ENCODE assay signal across 25 cellular contexts in the genomic region with DNA sequence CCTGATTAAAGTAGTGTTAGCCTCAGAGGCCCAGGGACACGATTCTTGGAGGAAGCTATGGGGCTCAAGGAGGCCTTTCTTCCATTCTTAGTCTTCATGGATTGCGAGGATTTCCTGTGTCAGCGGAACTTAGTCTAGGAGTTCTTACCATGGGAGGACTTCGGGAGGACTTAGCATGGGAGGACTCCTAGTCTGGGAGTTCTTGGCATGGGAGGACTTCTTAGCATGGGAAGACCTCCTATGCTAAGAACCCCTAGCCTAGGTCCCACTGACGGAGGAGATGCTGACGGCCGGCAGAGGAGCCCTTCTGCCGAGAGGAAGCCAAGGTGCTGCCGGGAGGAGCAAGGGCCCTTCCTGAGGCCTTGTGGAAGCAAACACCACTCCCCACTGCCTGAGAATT. TPM values are rescaled to one million over a fixed set of nuclear protein-coding genes. Genes with fewer than 3 reads are reported as not detected.
DNase-seq lines count a peak whose midpoint lies in the region; ATAC-seq and TF ChIP-seq lines count a peak whose summit lies in the region.
"Had no signal": no experiment of that assay in that cellular context is flagged by ENCODE, and none has a peak within 500 bp of the region (broad histone marks: within the 10 kb centered on the region; RNA-seq: fewer than 3 reads in every experiment).

No MANE protein-coding gene starts in this region.

- no peak overlapping the region for H3K4me3 Mint-ChIP-seq in activated CD4-positive, alpha-beta T cell treated with anti-CD3 and anti-CD28 coated beads, Interleukin-2, amount 10 ng/mL, durations not matched to agents 7 days and 5 days
- H3K4me3 Mint-ChIP-seq: activated naive CD8-positive, alpha-beta T cell treated with anti-CD3 and anti-CD28 coated beads, Interleukin-2, amount 50 U/mL, for 24 hours; activated T-helper 17 cell treated with anti-CD3 and anti-CD28 coated beads, Interleukin-2, amount 50 U/mL, for 72 hours; CD4-positive, alpha-beta memory T cell; naive thymus-derived CD4-positive, alpha-beta T cell had no signal

- H3K36me3 ChIP-seq in spleen, result peaks cover 0 to 48% (median 10%) of the 10 kb centered on the region in 6 donors

- intact Hi-C loops in spleen (cut with DNase I; ENCODE audit: low total_unique reads), result loop anchor here (10.0 kb wide), 1 partner anchor 324 kb away; no protein-coding TSS in a partner anchor

- no peak for TF ChIP-seq POLR2A in spleen (IDR thresholded peaks at IDR 0.05)

- H3K4me1 Mint-ChIP-seq in activated CD4-positive, alpha-beta T cell treated with anti-CD3 and anti-CD28 coated beads, Interleukin-2, amount 10 ng/mL, durations not matched to agents 7 days and 5 days, result peaks cover 32% of the 10 kb centered on the region
- H3K4me1 Mint-ChIP-seq: activated T-helper 17 cell treated with anti-CD3 and anti-CD28 coated beads, Interleukin-2, amount 50 U/mL, for 72 hours; CD4-positive, alpha-beta memory T cell had no signal

- no peak overlapping the region for H3K27ac Mint-ChIP-seq in activated CD4-positive, alpha-beta T cell treated with anti-CD3 and anti-CD28 coated beads, Interleukin-2, amount 10 ng/mL, durations not matched to agents 7 days and 5 days
- H3K27ac Mint-ChIP-seq: activated naive CD8-positive, alpha-beta T cell treated with anti-CD3 and anti-CD28 coated beads, Interleukin-2, amount 50 U/mL, for 24 hours; activated T-helper 17 cell treated with anti-CD3 and anti-CD28 coated beads, Interleukin-2, amount 50 U/mL, for 72 hours; CD4-positive, alpha-beta memory T cell had no signal

- H3K4me3 ChIP-seq in spleen, result no peak overlapping the region
- H3K4me3 ChIP-seq: heart left ventricle had no signal

- peaks cover 0 to 6% (median 0%) of the 10 kb centered on the region in 8 donors for H3K9me3 ChIP-seq in spleen
- H3K9me3 ChIP-seq: heart left ventricle had no signal

- CTCF ChIA-PET in activated CD4-positive, alpha-beta T cell treated with anti-CD3 and anti-CD28 coated beads, Interleukin-2, amount 10 ng/mL, durations not matched to agents 7 days and 5 days (lab: Charles Lee), result interaction anchor here (1.7 kb wide), 1 partner anchor 125 kb away, joined by 4 read pairs; no protein-coding TSS in a partner anchor

- no peaks in the 10 kb centered on the region for H3K27me3 ChIP-seq in spleen (replicated peaks in 1 of 7)
- H3K27me3 ChIP-seq: heart left ventricle had no signal

- no peaks in the 10 kb centered on the region for H3K27me3 Mint-ChIP-seq in activated CD4-positive, alpha-beta T cell treated with anti-CD3 and anti-CD28 coated beads, Interleukin-2, amount 10 ng/mL, durations not matched to agents 7 days and 5 days
- H3K27me3 Mint-ChIP-seq: activated T-helper 17 cell treated with anti-CD3 and anti-CD28 coated beads, Interleukin-2, amount 50 U/mL, for 72 hours had no signal

- no peak for TF ChIP-seq CTCF in C4-2B (conservative IDR thresholded peaks at IDR 0.05)
- no peak for TF ChIP-seq CTCF in spleen (IDR thresholded peaks at IDR 0.05 in 8 of 11, conservative IDR thresholded peaks at IDR 0.05 in 3 of 11)

- H3K27ac ChIP-seq in C4-2B (peak overlapping the region; percentile 75), epithelial cell of prostate (peak overlapping the region; percentile 94), spleen (peak overlapping the region in 5 of 8 donors; percentile 41 to 74 (median 61))

- WGBS in spleen, 5 donors, result 89 to 95% (median 91%) methylated on average over 9 of the region's 9 CpGs

- H3K4me1 ChIP-seq in spleen, result peaks cover 3 to 47% (median 11%) of the 10 kb centered on the region in 6 donors

- peaks cover 1% of the 10 kb centered on the region for H3K36me3 Mint-ChIP-seq in activated CD4-positive, alpha-beta T cell treated with anti-CD3 and anti-CD28 coated beads, Interleukin-2, amount 10 ng/mL, durations not matched to agents 7 days and 5 days (ENCODE audit: low read depth)
- H3K36me3 Mint-ChIP-seq: CD4-positive, alpha-beta memory T cell had no signal

- peak; percentile 12; the same call in 2 of the 3 replicates for ATAC-seq in SK-N-SH treated with all-trans-retinoic acid at 6 μM for 48 hours
- no peak for ATAC-seq in GM18520 (IDR thresholded peaks at IDR 0.05; ENCODE audit: unreplicated experiment)
- ATAC-seq: activated naive CD8-positive, alpha-beta T cell treated with anti-CD3 and anti-CD28 coated beads, Interleukin-2, amount 50 U/mL, for 24 hours; activated T-helper 17 cell treated with anti-CD3 and anti-CD28 coated beads, Interleukin-2, amount 50 U/mL, for 72 hours; naive thymus-derived CD4-positive, alpha-beta T cell had no signal

- DNase-seq in epithelial cell of prostate (ENCODE audit: low read depth, low spot score), result no peak
- no peak for DNase-seq in spleen
- no peak for DNase-seq in activated CD4-positive, alpha-beta T cell treated with anti-CD3 and anti-CD28 coated beads, Interleukin-2, amount 10 ng/mL, durations not matched to agents 7 days and 5 days
- DNase-seq in SHP77 treated with DMSO at 0.1 percent for 48 hours (lab: John Stamatoyannopoulos, UW), result no peak
- no peak for DNase-seq in COR-L47 (lab: John Stamatoyannopoulos, UW)
- DNase-seq: activated naive CD8-positive, alpha-beta T cell treated with anti-CD3 and anti-CD28 coated beads, Interleukin-2, amount 50 U/mL, for 24 hours; CD4-positive, alpha-beta memory T cell; central memory CD4-positive, alpha-beta T cell; effector CD8-positive, alpha-beta T cell; HCEC 1CT; KBM-7; MV-4-11; naive thymus-derived CD4-positive, alpha-beta T cell; small intestine; stimulated activated CD8-positive, alpha-beta memory T cell treated with anti-CD3 and anti-CD28 coated beads, Interleukin-4, amount 100 ng/mL, for 48 hours had no signal

- POLR2A ChIA-PET in activated CD4-positive, alpha-beta T cell treated with anti-CD3 and anti-CD28 coated beads, Interleukin-2, amount 10 ng/mL, durations not matched to agents 7 days and 5 days (lab: Charles Lee), result no interaction called here

- H3K9me3 Mint-ChIP-seq in activated CD4-positive, alpha-beta T cell treated with anti-CD3 and anti-CD28 coated beads, Interleukin-2, amount 10 ng/mL, durations not matched to agents 7 days and 5 days, result no peaks in the 10 kb centered on the region
- H3K9me3 Mint-ChIP-seq: activated naive CD8-positive, alpha-beta T cell treated with anti-CD3 and anti-CD28 coated beads, Interleukin-2, amount 50 U/mL, for 24 hours; activated T-helper 17 cell treated with anti-CD3 and anti-CD28 coated beads, Interleukin-2, amount 50 U/mL, for 72 hours had no signal

TF ChIP-seq in SK-N-SH treated with all-trans-retinoic acid at 6 μM for 48 hours, 23 proteins besides CTCF, POLR2A, EP300 and RAD21:
- no peak for TF ChIP-seq CSDC2 (CRISPR knock-in tag; IDR thresholded peaks at IDR 0.05)
- no peak for TF ChIP-seq TSHZ2 (CRISPR knock-in tag; IDR thresholded peaks at IDR 0.05)
TF ChIP-seq in SK-N-SH treated with all-trans-retinoic acid at 6 μM for 48 hours: peak in this region for 0.

RNA-seq across cellular contexts. Expression of gene LDHAL6B, which starts 35.6 kb away (rescaled TPM):
- total RNA-seq in spleen, result not detected
- under 1 TPM in 1 of 3 donors, not detected in 2; 0.06 TPM for polyA plus RNA-seq in spleen
- total RNA-seq in activated CD4-positive, alpha-beta T cell treated with anti-CD3 and anti-CD28 coated beads, Interleukin-2, amount 10 ng/mL, durations not matched to agents 7 days and 5 days, result not detected
- total RNA-seq: activated T-helper 17 cell treated with anti-CD3 and anti-CD28 coated beads, Interleukin-2, amount 50 U/mL, for 72 hours; CD4-positive, alpha-beta memory T cell; heart left ventricle; lung microvascular endothelial cell; naive thymus-derived CD4-positive, alpha-beta T cell; posterior vena cava; Right ventricle myocardium inferior; T-helper 2 cell treated with Interferon-gamma antibody and Interleukin-4, amounts not matched to agents 100 ng/mL and 5 ng/mL, for 36 hours had no signal
- polyA plus RNA-seq: CD4-positive, alpha-beta memory T cell; heart left ventricle; naive thymus-derived CD4-positive, alpha-beta T cell; small intestine; thymus had no signal
